16 cellular contexts compared by ENCODE assay signal in genomic region chr10:62052276-62052675, GRCh38.
A peak's percentile ranks its signal among the peaks of the same experiment; 100 is the strongest.
DNase-seq lines count a peak whose midpoint lies in the region; ATAC-seq, FAIRE-seq and TF ChIP-seq lines count a peak whose summit lies in the region.
"Had no signal": no experiment of that assay in that cellular context is flagged by ENCODE, and none has a peak within 500 bp of the region (broad histone marks: within the 10 kb centered on the region; RNA-seq: fewer than 3 reads in every experiment).

No MANE protein-coding gene starts in this region.

- H3K27me3 ChIP-seq in suprapubic skin = no peaks in the 10 kb centered on the region
- no peaks in the 10 kb centered on the region for H3K27me3 ChIP-seq in upper lobe of left lung

- CTCF ChIA-PET in activated naive CD4-positive, alpha-beta T cell treated with anti-CD3 and anti-CD28 coated beads, Interleukin-2, amount 10 ng/mL, durations not matched to agents 7 days and 5 days (lab: Charles Lee) = interaction anchor here (1.0 to 1.8 kb wide), 2 partner anchors 14 to 59 kb away, joined by 3 to 6 read pairs; no protein-coding TSS in a partner anchor
- CTCF ChIA-PET in activated CD4-positive, alpha-beta memory T cell treated with anti-CD3 and anti-CD28 coated beads, Interleukin-2, amount 10 ng/mL, durations not matched to agents 7 days and 5 days (lab: Charles Lee) = interaction anchor here (1.1 to 9.9 kb wide), 4 partner anchors 11 to 193 kb away, joined by 3 to 112 read pairs (median 14); no protein-coding TSS in a partner anchor

- peaks cover 76% of the 10 kb centered on the region for H3K4me1 ChIP-seq in suprapubic skin
- H3K4me1 ChIP-seq in upper lobe of left lung = peaks cover 18 to 64% (median 40%) of the 10 kb centered on the region in 4 donors

- peak overlapping the region; percentile 68 for H3K4me3 ChIP-seq in suprapubic skin
- H3K4me3 ChIP-seq in upper lobe of left lung = peak overlapping the region in 1 of 4 donors; percentile 48

- TF ChIP-seq CTCF in suprapubic skin (IDR thresholded peaks at IDR 0.05) = no peak
- TF ChIP-seq CTCF in upper lobe of left lung (IDR thresholded peaks at IDR 0.05) = no peak

- H3K27ac Mint-ChIP-seq in activated naive CD4-positive, alpha-beta T cell treated with anti-CD3 and anti-CD28 coated beads, Interleukin-2, amount 10 ng/mL, durations not matched to agents 7 days and 5 days = peak overlapping the region; percentile 100
- peak overlapping the region; percentile 99 for H3K27ac Mint-ChIP-seq in activated CD4-positive, alpha-beta memory T cell treated with anti-CD3 and anti-CD28 coated beads, Interleukin-2, amount 10 ng/mL, durations not matched to agents 7 days and 5 days
- peak overlapping the region in 4 of 6 donors; percentile 9 to 79 (median 60) for H3K27ac Mint-ChIP-seq in immature natural killer cell

- H3K9me3 Mint-ChIP-seq in activated naive CD4-positive, alpha-beta T cell treated with anti-CD3 and anti-CD28 coated beads, Interleukin-2, amount 10 ng/mL, durations not matched to agents 7 days and 5 days = no peaks in the 10 kb centered on the region
- H3K9me3 Mint-ChIP-seq in activated CD4-positive, alpha-beta memory T cell treated with anti-CD3 and anti-CD28 coated beads, Interleukin-2, amount 10 ng/mL, durations not matched to agents 7 days and 5 days = no peaks in the 10 kb centered on the region
- no peaks in the 10 kb centered on the region for H3K9me3 Mint-ChIP-seq in immature natural killer cell

- no peak for DNase-seq in activated naive CD4-positive, alpha-beta T cell treated with anti-CD3 and anti-CD28 coated beads, Interleukin-2, amount 10 ng/mL, durations not matched to agents 7 days and 5 days
- no peak for DNase-seq in activated naive CD4-positive, alpha-beta T cell (lab: John Stamatoyannopoulos, UW)
- DNase-seq in activated CD4-positive, alpha-beta memory T cell treated with anti-CD3 and anti-CD28 coated beads, Interleukin-2, amount 10 ng/mL, durations not matched to agents 7 days and 5 days = no peak
- DNase-seq in immature natural killer cell (no peak), suprapubic skin (ENCODE audit: low spot score in 2 of 2) (no peak), GM12892 (ENCODE audit: insufficient read length) (no peak), upper lobe of left lung (no peak)
- no peak for DNase-seq in activated effector memory CD4-positive, alpha-beta T cell treated with anti-CD3 and anti-CD28 coated beads, Interleukin-2, amount 50 U/mL, for 16 hours
- DNase-seq: C1 segment of cervical spinal cord, caudate nucleus, Karpas-422, lower lobe of right lung, NCI-H226, retina, SHP77 treated with DMSO at 0.1 percent for 48 hours had no signal

- POLR2A ChIA-PET in activated CD4-positive, alpha-beta memory T cell treated with anti-CD3 and anti-CD28 coated beads, Interleukin-2, amount 10 ng/mL, durations not matched to agents 7 days and 5 days (lab: Charles Lee) = interaction anchor here (0.9 to 21.1 kb wide), 16 partner anchors 11 to 300 kb away, joined by 3 to 785 read pairs (median 8); partner anchors contain the start of gene ARID5B

- peaks cover 77% of the 10 kb centered on the region for H3K36me3 Mint-ChIP-seq in activated naive CD4-positive, alpha-beta T cell treated with anti-CD3 and anti-CD28 coated beads, Interleukin-2, amount 10 ng/mL, durations not matched to agents 7 days and 5 days
- H3K36me3 Mint-ChIP-seq in activated CD4-positive, alpha-beta memory T cell treated with anti-CD3 and anti-CD28 coated beads, Interleukin-2, amount 10 ng/mL, durations not matched to agents 7 days and 5 days (ENCODE audit: low read depth) = peaks cover 87% of the 10 kb centered on the region
- peaks cover 20 to 38% (median 23%) of the 10 kb centered on the region in 3 donors for H3K36me3 Mint-ChIP-seq in immature natural killer cell

- H3K4me3 Mint-ChIP-seq in activated naive CD4-positive, alpha-beta T cell treated with anti-CD3 and anti-CD28 coated beads, Interleukin-2, amount 10 ng/mL, durations not matched to agents 7 days and 5 days = peak overlapping the region; percentile 94
- H3K4me3 Mint-ChIP-seq in activated CD4-positive, alpha-beta memory T cell treated with anti-CD3 and anti-CD28 coated beads, Interleukin-2, amount 10 ng/mL, durations not matched to agents 7 days and 5 days = peak overlapping the region; percentile 98
- H3K4me3 Mint-ChIP-seq in immature natural killer cell = peak overlapping the region in 1 of 5 donors; percentile 39

- ATAC-seq in upper lobe of left lung (ENCODE audit: low FRiP score in 2 of 2) = no peak
- ATAC-seq: lower lobe of right lung had no signal

- no peaks in the 10 kb centered on the region for H3K9me3 ChIP-seq in suprapubic skin
- no peaks in the 10 kb centered on the region for H3K9me3 ChIP-seq in upper lobe of left lung
- H3K9me3 ChIP-seq: lower lobe of right lung had no signal

- FAIRE-seq in GM12892 (lab: Jason Lieb, UNC) = no peak
- FAIRE-seq: frontal cortex had no signal

- WGBS in suprapubic skin = 94% methylated on average over 4 of the region's 4 CpGs
- WGBS in upper lobe of left lung, 2 donors = 95 to 97% methylated on average over 4 of the region's 4 CpGs

- TF ChIP-seq EP300 in suprapubic skin (IDR thresholded peaks at IDR 0.05) = no peak
- no peak for TF ChIP-seq EP300 in upper lobe of left lung (IDR thresholded peaks at IDR 0.05)

- H3K36me3 ChIP-seq in suprapubic skin (peaks cover 15% of the 10 kb centered on the region), upper lobe of left lung (peaks cover 0 to 20% (median 2%) of the 10 kb centered on the region in 4 donors)

- no peaks in the 10 kb centered on the region for H3K27me3 Mint-ChIP-seq in activated naive CD4-positive, alpha-beta T cell treated with anti-CD3 and anti-CD28 coated beads, Interleukin-2, amount 10 ng/mL, durations not matched to agents 7 days and 5 days
- H3K27me3 Mint-ChIP-seq in activated CD4-positive, alpha-beta memory T cell treated with anti-CD3 and anti-CD28 coated beads, Interleukin-2, amount 10 ng/mL, durations not matched to agents 7 days and 5 days = no peaks in the 10 kb centered on the region
- peaks cover 0 to 2% (median 0%) of the 10 kb centered on the region in 3 donors for H3K27me3 Mint-ChIP-seq in immature natural killer cell (ENCODE audit: low read depth in 3 of 3)

- H3K27ac ChIP-seq in suprapubic skin (no peak overlapping the region), upper lobe of left lung (peak overlapping the region in 2 of 4 donors; percentile 88 to 93)

- H3K4me1 Mint-ChIP-seq in activated naive CD4-positive, alpha-beta T cell treated with anti-CD3 and anti-CD28 coated beads, Interleukin-2, amount 10 ng/mL, durations not matched to agents 7 days and 5 days = peaks cover 98% of the 10 kb centered on the region
- H3K4me1 Mint-ChIP-seq in activated CD4-positive, alpha-beta memory T cell treated with anti-CD3 and anti-CD28 coated beads, Interleukin-2, amount 10 ng/mL, durations not matched to agents 7 days and 5 days = peaks cover 75% of the 10 kb centered on the region
- peaks cover 78 to 90% of the 10 kb centered on the region in 2 donors for H3K4me1 Mint-ChIP-seq in immature natural killer cell

- TF ChIP-seq POLR2A in suprapubic skin (IDR thresholded peaks at IDR 0.05) = no peak
- TF ChIP-seq POLR2A in GM12892 (IDR thresholded peaks at IDR 0.05; ENCODE audit: low read depth, low read length) = no peak
- no peak for TF ChIP-seq POLR2A in upper lobe of left lung (IDR thresholded peaks at IDR 0.05)
